In the genomic region with DNA sequence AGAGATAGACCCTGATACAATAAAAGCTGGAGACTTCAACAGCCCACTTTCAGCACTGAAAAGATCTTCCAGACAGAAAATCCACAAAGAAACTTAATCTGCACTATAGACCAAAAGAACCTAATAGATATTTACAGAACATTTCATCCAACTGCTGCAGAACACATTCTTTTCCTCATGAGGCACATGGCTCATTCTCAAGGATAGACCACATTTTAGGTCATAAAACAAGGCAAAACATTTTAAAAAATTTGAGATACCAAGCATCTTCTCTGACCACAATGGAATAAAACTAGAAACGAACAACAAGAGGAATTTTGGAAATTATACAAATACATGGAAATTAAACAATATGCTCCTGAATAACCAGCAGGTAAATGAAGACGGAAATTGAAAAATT, we compare ENCODE assay signal across 27 cellular contexts. TPM values are rescaled to one million over a fixed set of nuclear protein-coding genes. Genes with fewer than 3 reads are reported as not detected.
DNase-seq lines count a peak whose midpoint lies in the region; ATAC-seq, FAIRE-seq and TF ChIP-seq lines count a peak whose summit lies in the region.
"Had no signal": no experiment of that assay in that cellular context is flagged by ENCODE, and none has a peak within 500 bp of the region (broad histone marks: within the 10 kb centered on the region; RNA-seq: fewer than 3 reads in every experiment).

No MANE protein-coding gene starts in this region.

- FAIRE-seq in A549 (lab: Jason Lieb, UNC): no peak
- FAIRE-seq: GM12892, GM18507, K562 had no signal

- in situ Hi-C loops in GM23248 (cut with MboI): no loop called here

- H3K4me3 Mint-ChIP-seq in osteocyte (ENCODE audit: unreplicated experiment): no peak overlapping the region
- H3K4me3 Mint-ChIP-seq: CD4-positive, alpha-beta T cell; HFFc6 had no signal

- no peak overlapping the region for H3K27ac Mint-ChIP-seq in osteocyte (ENCODE audit: unreplicated experiment)
- H3K27ac Mint-ChIP-seq: CD4-positive, alpha-beta T cell; HFFc6 had no signal

- TF ChIP-seq POLR2A in A549 (IDR thresholded peaks at IDR 0.05; ENCODE audit: low read length): no peak

- no peak for TF ChIP-seq CTCF in A549 (IDR thresholded peaks at IDR 0.05)
- no peak for TF ChIP-seq CTCF in mucosa of descending colon (IDR thresholded peaks at IDR 0.05)
- no peak for TF ChIP-seq CTCF in osteocyte (IDR thresholded peaks at IDR 0.05)

- ATAC-seq in A549 (no peak), mucosa of descending colon (no peak)
- ATAC-seq: HCT116, K562 had no signal

- DNase-seq in A549 (ENCODE audit: low read depth in 1 of 2, low spot score in 1 of 2): no peak
- DNase-seq in EH (ENCODE audit: low read depth): peak; percentile 69
- DNase-seq in GM23248: peak; percentile 20
- DNase-seq in fibroblast of peridontal ligament (ENCODE audit: extremely low read depth): peak; percentile 45
- DNase-seq in NCI-H1694 treated with DMSO at 0.1 percent for 48 hours (lab: John Stamatoyannopoulos, UW): no peak
- no peak for DNase-seq in mucosa of descending colon
- DNase-seq in islet precursor cell: no peak
- DNase-seq in osteocyte (ENCODE audit: extremely low spot score, unreplicated experiment): no peak
- DNase-seq: 8988T; AML-193; Caco-2; CD4-positive, alpha-beta T cell; DMS153; DMS79; GOT3; H7; HFFc6; IMR-90 had no signal

- no peaks in the 10 kb centered on the region for H3K4me1 Mint-ChIP-seq in osteocyte (ENCODE audit: unreplicated experiment)

- H3K36me3 ChIP-seq in GM23248 (ENCODE audit: low read depth) (no peaks in the 10 kb centered on the region), mucosa of descending colon (ENCODE audit: low read depth) (no peaks in the 10 kb centered on the region)

- peaks cover 40% of the 10 kb centered on the region for H3K27me3 Mint-ChIP-seq in osteocyte (ENCODE audit: unreplicated experiment)

- H3K9me2 ChIP-seq in GM23248 (ENCODE audit: insufficient read depth): no peaks in the 10 kb centered on the region

- no peak overlapping the region for H2AFZ ChIP-seq in GM23248

- H3K4me3 ChIP-seq in A549 (no peak overlapping the region), GM23248 (no peak overlapping the region), mucosa of descending colon (no peak overlapping the region)
- H3K4me3 ChIP-seq: K562 had no signal

- H3K4me1 ChIP-seq in A549 (no peaks in the 10 kb centered on the region), GM23248 (ENCODE audit: insufficient read depth) (peaks cover 12% of the 10 kb centered on the region; the same call in 1 of the 2 replicates), mucosa of descending colon (ENCODE audit: low read depth) (no peaks in the 10 kb centered on the region)

- no peak overlapping the region for H3K4me2 ChIP-seq in A549
- no peak overlapping the region for H3K4me2 ChIP-seq in GM23248 (ENCODE audit: unreplicated experiment)

- H3K27me3 ChIP-seq in GM23248 (replicated peaks; ENCODE audit: insufficient read depth): no peaks in the 10 kb centered on the region

- H4K20me1 ChIP-seq in GM23248 (ENCODE audit: insufficient read depth): no peaks in the 10 kb centered on the region

- H3F3A ChIP-seq in GM23248 (ENCODE audit: insufficient read depth): peaks cover 19% of the 10 kb centered on the region; the same call in 1 of the 2 replicates

- TF ChIP-seq RAD21 in A549 (conservative IDR thresholded peaks at IDR 0.05 in 1 of 2, IDR thresholded peaks at IDR 0.05 in 1 of 2): no peak

- TF ChIP-seq EP300 in A549 (IDR thresholded peaks at IDR 0.05): no peak

- WGBS in A549 (ENCODE audit: missing lambda C conversion rate): 32% methylated on average over 2 of the region's 2 CpGs
- 49 to 53% methylated on average over 2 of the region's 2 CpGs for WGBS in GM23248 (ENCODE audit: low coverage in 1 of 2, low lambda C conversion rate in 2 of 2, missing lambda C conversion rate in 2 of 2), 2 experiments

- POLR2A ChIA-PET in A549 (lab: Yijun Ruan, JAX): no interaction called here

- intact Hi-C loops in mucosa of descending colon (cut with DNase I, micrococcal nuclease): no loop called here

- no peaks in the 10 kb centered on the region for H3K79me2 ChIP-seq in GM23248 (ENCODE audit: insufficient read depth)

- H3K27ac ChIP-seq in A549 (no peak overlapping the region), GM23248 (no peak overlapping the region)
- H3K27ac ChIP-seq: C4-2B, HL-60 had no signal

- H3K9me3 Mint-ChIP-seq in osteocyte (ENCODE audit: unreplicated experiment): peaks cover 22% of the 10 kb centered on the region
- H3K9me3 Mint-ChIP-seq: CD4-positive, alpha-beta T cell had no signal

- CTCF ChIA-PET in A549 (lab: Yijun Ruan, JAX): no interaction called here

- no peak overlapping the region for H3K9ac ChIP-seq in GM23248

- H3K9me3 ChIP-seq in A549: peaks cover 18% of the 10 kb centered on the region
- H3K9me3 ChIP-seq in GM23248 (ENCODE audit: low read depth): no peaks in the 10 kb centered on the region
- no peaks in the 10 kb centered on the region for H3K9me3 ChIP-seq in mucosa of descending colon

- H3K36me3 Mint-ChIP-seq in osteocyte (ENCODE audit: unreplicated experiment): no peaks in the 10 kb centered on the region

TF ChIP-seq in A549, 52 proteins besides CTCF, POLR2A, EP300 and RAD21:
- no peak for TF ChIP-seq ZFP36 (IDR thresholded peaks at IDR 0.05; ENCODE audit: borderline replicate concordance, partially characterized antibody)
- no peak for TF ChIP-seq HEYL (CRISPR knock-in tag; IDR thresholded peaks at IDR 0.05)
- TF ChIP-seq NPAS2 (CRISPR knock-in tag; IDR thresholded peaks at IDR 0.05; ENCODE audit: borderline replicate concordance): no peak
- TF ChIP-seq NFE2L2 (conservative IDR thresholded peaks at IDR 0.05; ENCODE audit: low read length): no peak
- no peak for TF ChIP-seq EHMT2 (IDR thresholded peaks at IDR 0.05; ENCODE audit: low read depth)
- TF ChIP-seq CBX8 (IDR thresholded peaks at IDR 0.05): peak; percentile 37; the same call in 1 of the 2 replicates
- TF ChIP-seq JUN (IDR thresholded peaks at IDR 0.05): no peak
- no peak for TF ChIP-seq ZC3H11A (IDR thresholded peaks at IDR 0.05)

RNA-seq across cellular contexts. Expression of a gene that starts 15.0 kb away (rescaled TPM):
- polyA plus RNA-seq in A549 (2011; rRNA removed): 0.05 and 0.13 TPM in 2 replicates
- 0.04 TPM in 1 of 2 replicates, not detected in the other for polyA plus RNA-seq in A549 (2012; cell fraction: cytosol; rRNA removed)
- not detected in 2 replicates for polyA plus RNA-seq in A549 (2012; cell fraction: nucleus; rRNA removed)
- not detected in 3 replicates for polyA plus RNA-seq in A549 (2017; fragmentation: RNase III; extraction: RNeasy Plus Mini Kit Qiagen cat#74134 plus additional on column Dnase treatment)
- not detected in 2 replicates for polyA minus RNA-seq in A549 (2011; rRNA and poly(A)+ RNA removed)
- 0.25 TPM in 1 of 2 replicates, not detected in the other for total RNA-seq in GM23248 (2014; rRNA removed; shearing (Covaris generic))
- polyA plus RNA-seq in GM23248 (2016; fragmentation: Nextera tagmentation; extraction: Ambion mirVana): not detected in 2 replicates
- total RNA-seq in mucosa of descending colon: not detected
- total RNA-seq in osteocyte: not detected in 2 replicates
- total RNA-seq: Caco-2; CD4-positive, alpha-beta T cell; Daoy; H7; HFFc6; HT1080; IMR-90; K562 had no signal
- polyA plus RNA-seq: BJ, IMR-90, K562 had no signal

RNA-seq across cellular contexts. Expression of a gene that starts 46.8 kb away (rescaled TPM):
- polyA plus RNA-seq in A549 (2011; rRNA removed) (0.04 and 0.12 TPM in 2 replicates), A549 (2017; fragmentation: RNase III; extraction: RNeasy Plus Mini Kit Qiagen cat#74134 plus additional on column Dnase treatment) (0.07 TPM in 1 of 3 replicates, not detected in the others), GM23248 (2016; fragmentation: Nextera tagmentation; extraction: Ambion mirVana) (0.49 and 0.52 TPM in 2 replicates)
- polyA plus RNA-seq in A549 (2012; cell fraction: cytosol; rRNA removed): not detected in 2 replicates
- 0.02 TPM in 1 of 2 replicates, not detected in the other for polyA plus RNA-seq in A549 (2012; cell fraction: nucleus; rRNA removed)
- not detected in 2 replicates for polyA minus RNA-seq in A549 (2011; rRNA and poly(A)+ RNA removed)
- 2.4 TPM in 1 of 2 replicates, not detected in the other for total RNA-seq in GM23248 (2014; rRNA removed; shearing (Covaris generic))
- total RNA-seq in mucosa of descending colon (not detected), osteocyte (not detected in 2 replicates)
- total RNA-seq: Caco-2; CD4-positive, alpha-beta T cell; H7; K562 had no signal

Comparison
In these comparisons a context has a peak if more than half of its experiments do, and no peak if none do; other contexts are left out.
1. DNase-seq: peak in EH (single experiment), GM23248 (single experiment) and fibroblast of peridontal ligament (single experiment); none in A549 (0 of 2), NCI-H1694 treated with DMSO at 0.1 percent for 48 hours (single experiment), mucosa of descending colon (0 of 3), islet precursor cell (single experiment) and osteocyte (single experiment).